9 cellular contexts compared by ENCODE assay signal in the genomic region with DNA sequence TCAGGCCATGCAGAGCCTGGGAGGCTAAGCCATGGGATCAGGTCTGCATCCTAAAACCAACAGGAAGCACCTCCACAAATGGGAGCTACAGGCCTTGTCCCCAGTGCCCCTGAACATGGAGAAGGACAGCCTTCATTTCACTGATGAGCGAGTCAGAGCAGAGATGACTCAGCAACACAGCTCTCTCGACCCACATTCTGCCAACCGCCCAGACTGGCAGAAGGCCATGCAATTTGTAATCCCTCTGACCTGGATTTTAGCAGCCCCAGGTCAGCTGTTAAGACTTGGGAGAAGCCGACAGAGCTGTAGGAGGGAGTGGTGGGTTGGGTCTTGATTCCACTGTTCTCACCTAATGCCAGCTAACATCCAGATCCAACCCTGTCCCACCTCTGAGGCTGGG. TPM values are rescaled to one million over a fixed set of nuclear protein-coding genes. Genes with fewer than 3 reads are reported as not detected.
A peak's percentile ranks its signal among the peaks of the same experiment; 100 is the strongest.
DNase-seq lines count a peak whose midpoint lies in the region; ATAC-seq and TF ChIP-seq lines count a peak whose summit lies in the region.
"Had no signal": no experiment of that assay in that cellular context is flagged by ENCODE, and none has a peak within 500 bp of the region (broad histone marks: within the 10 kb centered on the region; RNA-seq: fewer than 3 reads in every experiment).

No MANE protein-coding gene starts in this region.

- no peak overlapping the region for H3K4me3 ChIP-seq in epithelial cell of esophagus (ENCODE audit: low read length)

- H3K9me3 Mint-ChIP-seq in activated naive CD4-positive, alpha-beta T cell treated with anti-CD3 and anti-CD28 coated beads, Interleukin-2, amount 10 ng/mL, durations not matched to agents 7 days and 5 days: no peaks in the 10 kb centered on the region
- no peaks in the 10 kb centered on the region for H3K9me3 Mint-ChIP-seq in endothelial cell (ENCODE audit: unreplicated experiment)
- H3K9me3 Mint-ChIP-seq: stimulated activated naive CD8-positive, alpha-beta T cell treated with anti-CD3 and anti-CD28 coated beads, Interleukin-15, Interleukin-2, amounts not matched to agents 100 ng/mL and 50 ng/mL, for 24 hours had no signal

- DNase-seq in activated naive CD4-positive, alpha-beta T cell treated with Interleukin-2 at 50 U/mL for 16 hours: peak; percentile 58
- no peak for DNase-seq in activated naive CD4-positive, alpha-beta T cell treated with anti-CD3 and anti-CD28 coated beads, Interleukin-2, amount 10 ng/mL, durations not matched to agents 7 days and 5 days
- DNase-seq in SK-MEL-5 (ENCODE audit: low read depth, low spot score) (peak; percentile 32), epithelial cell of esophagus (ENCODE audit: low read depth) (peak; percentile 94), omental fat pad (ENCODE audit: low spot score) (peak; percentile 60), endothelial cell (ENCODE audit: low spot score) (no peak)

- H3K4me1 Mint-ChIP-seq in activated naive CD4-positive, alpha-beta T cell treated with anti-CD3 and anti-CD28 coated beads, Interleukin-2, amount 10 ng/mL, durations not matched to agents 7 days and 5 days: peaks cover 35% of the 10 kb centered on the region
- H3K4me1 Mint-ChIP-seq in endothelial cell (ENCODE audit: unreplicated experiment): peaks cover 13% of the 10 kb centered on the region

- peak; percentile 26 for ATAC-seq in HG03565 (IDR thresholded peaks at IDR 0.05; ENCODE audit: unreplicated experiment)
- peak; percentile 91 for ATAC-seq in omental fat pad (ENCODE audit: low FRiP score)
- ATAC-seq in GM18517 (IDR thresholded peaks at IDR 0.05; ENCODE audit: unreplicated experiment): no peak

- no peaks in the 10 kb centered on the region for H3K27me3 Mint-ChIP-seq in activated naive CD4-positive, alpha-beta T cell treated with anti-CD3 and anti-CD28 coated beads, Interleukin-2, amount 10 ng/mL, durations not matched to agents 7 days and 5 days
- no peaks in the 10 kb centered on the region for H3K27me3 Mint-ChIP-seq in endothelial cell (ENCODE audit: unreplicated experiment)
- H3K27me3 Mint-ChIP-seq: stimulated activated naive CD8-positive, alpha-beta T cell treated with anti-CD3 and anti-CD28 coated beads, Interleukin-15, Interleukin-2, amounts not matched to agents 100 ng/mL and 50 ng/mL, for 24 hours had no signal

- H3K36me3 Mint-ChIP-seq in activated naive CD4-positive, alpha-beta T cell treated with anti-CD3 and anti-CD28 coated beads, Interleukin-2, amount 10 ng/mL, durations not matched to agents 7 days and 5 days: peaks cover 18% of the 10 kb centered on the region
- no peaks in the 10 kb centered on the region for H3K36me3 Mint-ChIP-seq in endothelial cell (ENCODE audit: low read depth, unreplicated experiment)

- CTCF ChIA-PET in activated naive CD4-positive, alpha-beta T cell treated with anti-CD3 and anti-CD28 coated beads, Interleukin-2, amount 10 ng/mL, durations not matched to agents 7 days and 5 days (lab: Charles Lee): interaction anchor here (0.9 to 1.4 kb wide), 2 partner anchors 12 to 14 kb away, joined by 3 read pairs; no protein-coding TSS in a partner anchor

- H3K4me3 Mint-ChIP-seq in activated naive CD4-positive, alpha-beta T cell treated with anti-CD3 and anti-CD28 coated beads, Interleukin-2, amount 10 ng/mL, durations not matched to agents 7 days and 5 days: no peak overlapping the region
- H3K4me3 Mint-ChIP-seq in endothelial cell (ENCODE audit: unreplicated experiment): no peak overlapping the region
- H3K4me3 Mint-ChIP-seq: stimulated activated naive CD8-positive, alpha-beta T cell treated with anti-CD3 and anti-CD28 coated beads, Interleukin-15, Interleukin-2, amounts not matched to agents 100 ng/mL and 50 ng/mL, for 24 hours had no signal

- in situ Hi-C loops in SK-MEL-5 (cut with HindIII; ENCODE audit: low pct_unique_long_range_greater_than_20kb, low sequenced_read_pairs): no loop called here

- TF ChIP-seq CTCF in epithelial cell of esophagus (IDR thresholded peaks at IDR 0.05; ENCODE audit: insufficient read depth, low read depth, low read length, missing control alignments) (no peak), omental fat pad (IDR thresholded peaks at IDR 0.05) (no peak), endothelial cell (IDR thresholded peaks at IDR 0.05; ENCODE audit: unreplicated experiment) (no peak)

- H3K27ac Mint-ChIP-seq in activated naive CD4-positive, alpha-beta T cell treated with anti-CD3 and anti-CD28 coated beads, Interleukin-2, amount 10 ng/mL, durations not matched to agents 7 days and 5 days: no peak overlapping the region
- H3K27ac Mint-ChIP-seq in endothelial cell (ENCODE audit: unreplicated experiment): no peak overlapping the region

RNA-seq across cellular contexts. Expression of a gene that starts 25.5 kb away (rescaled TPM):
- 46.5 and 49.9 TPM in 2 replicates for total RNA-seq in SK-MEL-5 (2014; rRNA removed; shearing (Covaris generic))
- polyA plus RNA-seq in SK-MEL-5 (2015; cell fraction: cytosol; rRNA removed): 45.2 and 59.5 TPM in 2 replicates
- 18.4 and 21.6 TPM in 2 replicates for polyA plus RNA-seq in SK-MEL-5 (2015; cell fraction: nucleus; rRNA removed)
- total RNA-seq in omental fat pad (10 to 100 TPM; 31.3 to 64.0 (median 57.9) TPM), endothelial cell (ENCODE audit: unreplicated experiment) (54.2 TPM)

Comparison
In these comparisons a context has a peak if more than half of its experiments do, and no peak if none do; other contexts are left out.
1. DNase-seq: peak in activated naive CD4-positive, alpha-beta T cell treated with Interleukin-2 at 50 U/mL for 16 hours (single experiment), SK-MEL-5 (single experiment), epithelial cell of esophagus (single experiment) and omental fat pad (single experiment); none in activated naive CD4-positive, alpha-beta T cell treated with anti-CD3 and anti-CD28 coated beads, Interleukin-2, amount 10 ng/mL, durations not matched to agents 7 days and 5 days (single experiment) and endothelial cell (single experiment).